24 cellular contexts compared by ENCODE assay signal in the genomic region with DNA sequence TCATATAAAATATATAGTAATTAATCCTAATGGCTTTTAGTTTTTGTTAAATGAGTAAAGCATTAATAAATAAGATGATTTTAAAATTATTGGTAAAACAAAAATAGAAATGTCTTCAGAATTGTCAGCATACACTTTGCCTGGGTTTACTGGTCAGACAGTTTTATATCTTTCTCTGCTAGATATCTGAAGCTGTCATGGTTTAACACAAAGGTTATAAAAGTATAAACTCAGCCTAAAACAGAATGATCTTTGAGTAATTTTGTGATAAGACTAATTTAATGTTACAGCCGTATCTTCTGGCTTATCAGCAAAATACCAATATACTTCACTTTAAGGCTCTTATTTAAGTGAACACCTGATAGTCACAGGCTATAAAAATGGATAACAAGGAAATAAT.
"Had no signal": no experiment of that assay in that cellular context is flagged by ENCODE, and none has a peak within 500 bp of the region (broad histone marks: within the 10 kb centered on the region; RNA-seq: fewer than 3 reads in every experiment).

No MANE protein-coding gene starts in this region.

- ATAC-seq: natural killer cell; right lobe of liver; stimulated activated memory B cell treated with anti-CD40 and anti-IgM and Interleukin-4, amounts not matched to agents 10 μg/mL and 1 μg/mL and 100 μg/mL, for 72 hours; stimulated activated naive CD8-positive, alpha-beta T cell treated with anti-CD3 and anti-CD28 coated beads, Interleukin-15, amount 100 ng/mL, for 72 hours had no signal

- H3K9me3 ChIP-seq: neutrophil had no signal

- H3K36me3 ChIP-seq: left ventricle myocardium inferior, neural progenitor cell, neutrophil, right atrium auricular region, right lobe of liver, tibial nerve, uterus had no signal

- H3K27ac ChIP-seq: left ventricle myocardium inferior, neural progenitor cell, neutrophil, right atrium auricular region, right lobe of liver, tibial nerve, uterus had no signal

- DNase-seq: hippocampal formation; kidney; left ventricle myocardium inferior; mesendoderm; naive B cell; natural killer cell; nephron progenitor cell; occipital lobe; right lobe of liver; stimulated activated CD4-positive, alpha-beta T cell treated with anti-CD3 and anti-CD28 coated beads, Interleukin-1b, Interleukin-23, amount 100 ng/mL, for 48 hours; stimulated activated CD4-positive, alpha-beta T cell treated with anti-CD3 and anti-CD28 coated beads, Interleukin-2, amount 100 ng/mL, for 48 hours; stimulated activated CD4-positive, alpha-beta T cell treated with anti-CD3 and anti-CD28 coated beads, Interleukin-4, amount 100 ng/mL, for 4 hours; stimulated activated CD8-positive, alpha-beta memory T cell treated with anti-CD3 and anti-CD28 coated beads, Interleukin-4, amount 100 ng/mL, for 48 hours; stimulated activated naive CD4-positive, alpha-beta T cell treated with Interleukin-2 at 50 U/mL for 16 hours; stimulated activated naive CD8-positive, alpha-beta T cell treated with anti-CD3 and anti-CD28 coated beads, Interleukin-15, amount 100 ng/mL, for 72 hours; substantia nigra; uterus had no signal

- H3K4me3 ChIP-seq: left ventricle myocardium inferior, lung, neural progenitor cell, right atrium auricular region, right lobe of liver, smooth muscle cell, tibial nerve, uterus had no signal

- H3K27me3 ChIP-seq: neural progenitor cell, right atrium auricular region, right lobe of liver, tibial nerve, uterus had no signal

- H3K4me1 ChIP-seq: left ventricle myocardium inferior, neural progenitor cell, right atrium auricular region, right lobe of liver, tibial nerve, uterus had no signal
